20 cellular contexts compared by ENCODE assay signal in the genomic region with DNA sequence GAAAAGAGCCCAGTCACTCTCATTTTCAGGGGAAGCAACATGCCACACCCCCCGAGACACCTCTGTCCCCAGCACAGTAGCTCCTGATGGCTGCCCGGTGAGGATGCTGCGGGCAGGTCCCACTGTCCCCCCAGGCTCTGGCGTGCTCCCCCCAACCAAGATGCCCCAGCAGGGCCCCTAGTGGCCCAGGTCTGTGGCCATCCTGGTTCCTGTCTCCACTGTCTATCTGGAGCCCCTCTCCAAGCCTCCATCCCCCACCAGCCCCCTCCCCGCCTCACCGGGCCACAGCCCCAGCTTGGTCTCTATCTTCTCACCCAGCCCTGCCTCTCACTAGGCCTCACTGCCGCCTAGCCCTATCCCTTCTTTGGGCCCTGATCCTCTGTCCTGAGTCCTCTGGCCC.
A peak's percentile ranks its signal among the peaks of the same experiment; 100 is the strongest.
DNase-seq lines count a peak whose midpoint lies in the region; ATAC-seq and TF ChIP-seq lines count a peak whose summit lies in the region.
"Had no signal": no experiment of that assay in that cellular context is flagged by ENCODE, and none has a peak within 500 bp of the region (broad histone marks: within the 10 kb centered on the region; RNA-seq: fewer than 3 reads in every experiment).

No MANE protein-coding gene starts in this region.

- ATAC-seq in GM18907 (IDR thresholded peaks at IDR 0.05; ENCODE audit: unreplicated experiment) (peak; percentile 4), natural killer cell (no peak), GM21360 (IDR thresholded peaks at IDR 0.05; ENCODE audit: unreplicated experiment) (no peak), GM21737 (IDR thresholded peaks at IDR 0.05; ENCODE audit: unreplicated experiment) (no peak)
- ATAC-seq in stimulated activated memory B cell treated with anti-CD40 and anti-IgM and Interleukin-4, amounts not matched to agents 10 μg/mL and 1 μg/mL and 100 μg/mL, for 72 hours, result no peak
- ATAC-seq: A549 had no signal

- H3K4me1 Mint-ChIP-seq in brain, result peaks cover 64% of the 10 kb centered on the region
- H3K4me1 Mint-ChIP-seq in natural killer cell, result peaks cover 38 to 49% of the 10 kb centered on the region in 2 donors
- H3K4me1 Mint-ChIP-seq in stimulated activated memory B cell treated with anti-CD40 and anti-IgM and Interleukin-4, amounts not matched to agents 10 μg/mL and 1 μg/mL and 100 μg/mL, for 72 hours, result peaks cover 30% of the 10 kb centered on the region

- TF ChIP-seq CTCF in brain (conservative IDR thresholded peaks at IDR 0.05), result no peak
- no peak for TF ChIP-seq CTCF in natural killer cell (IDR thresholded peaks at IDR 0.05)

- no peak for DNase-seq in natural killer cell
- DNase-seq in activated T-cell treated with anti-CD3 and anti-CD28 coated beads, Interleukin-2, amount 50 U/mL, for 1 hour, result no peak
- DNase-seq in HUDEP-2 (lab: John Stamatoyannopoulos, UW; ENCODE audit: unreplicated experiment in 76 of 76), result no peak
- DNase-seq: AML-193; CD4-positive, CD25-positive, alpha-beta regulatory T cell; IMR-90; KG1; MG63; NCI-H1105 treated with DMSO at 0.1 percent for 48 hours; NCI-H2029; NCI-H446; NCI-H524 treated with DMSO at 0.1 percent for 48 hours; NCI-H774; PC-9 had no signal

- H3K27ac Mint-ChIP-seq in brain (peak overlapping the region in 3 of 5 experiments; percentile 50 to 70 (median 58)), natural killer cell (peak overlapping the region; percentile 99 to 100)
- peak overlapping the region; percentile 81 for H3K27ac Mint-ChIP-seq in stimulated activated memory B cell treated with anti-CD40 and anti-IgM and Interleukin-4, amounts not matched to agents 10 μg/mL and 1 μg/mL and 100 μg/mL, for 72 hours

- intact Hi-C loops in natural killer cell (cut with micrococcal nuclease), result loop anchor here (5.0 kb wide), 2 partner anchors 142 to 307 kb away; a partner anchor contains a TSS

- H3K36me3 Mint-ChIP-seq in brain, result no peaks in the 10 kb centered on the region
- no peaks in the 10 kb centered on the region for H3K36me3 Mint-ChIP-seq in natural killer cell
- no peaks in the 10 kb centered on the region for H3K36me3 Mint-ChIP-seq in stimulated activated memory B cell treated with anti-CD40 and anti-IgM and Interleukin-4, amounts not matched to agents 10 μg/mL and 1 μg/mL and 100 μg/mL, for 72 hours
- H3K36me3 Mint-ChIP-seq: CD4-positive, CD25-positive, alpha-beta regulatory T cell had no signal

- H3K27me3 Mint-ChIP-seq in brain (no peaks in the 10 kb centered on the region), natural killer cell (ENCODE audit: low read depth in 2 of 2) (peaks cover 6 to 7% of the 10 kb centered on the region in 2 donors)
- H3K27me3 Mint-ChIP-seq in stimulated activated memory B cell treated with anti-CD40 and anti-IgM and Interleukin-4, amounts not matched to agents 10 μg/mL and 1 μg/mL and 100 μg/mL, for 72 hours, result peaks cover 43% of the 10 kb centered on the region

- H3K4me3 Mint-ChIP-seq in brain (no peak overlapping the region), natural killer cell (peak overlapping the region; percentile 90)
- H3K4me3 Mint-ChIP-seq in stimulated activated memory B cell treated with anti-CD40 and anti-IgM and Interleukin-4, amounts not matched to agents 10 μg/mL and 1 μg/mL and 100 μg/mL, for 72 hours, result no peak overlapping the region
- H3K4me3 Mint-ChIP-seq: CD4-positive, CD25-positive, alpha-beta regulatory T cell had no signal

- H3K9me3 Mint-ChIP-seq in brain (no peaks in the 10 kb centered on the region), natural killer cell (no peaks in the 10 kb centered on the region)
- H3K9me3 Mint-ChIP-seq in stimulated activated memory B cell treated with anti-CD40 and anti-IgM and Interleukin-4, amounts not matched to agents 10 μg/mL and 1 μg/mL and 100 μg/mL, for 72 hours, result no peaks in the 10 kb centered on the region
